19 cellular contexts compared by ENCODE assay signal in genomic region chr13:102872131-102872530, GRCh38.
"Had no signal": no experiment of that assay in that cellular context is flagged by ENCODE, and none has a peak within 500 bp of the region (broad histone marks: within the 10 kb centered on the region; RNA-seq: fewer than 3 reads in every experiment).

No MANE protein-coding gene starts in this region.

- H3K4me2 ChIP-seq: SK-N-SH had no signal

- H3K27ac ChIP-seq: ascending aorta, esophagus squamous epithelium, foreskin keratinocyte, prostate gland, right lobe of liver, spleen, testis had no signal

- H3K9me2 ChIP-seq: SK-N-SH had no signal

- H3K4me1 ChIP-seq: prostate gland, right lobe of liver, testis had no signal

- H3K9me3 Mint-ChIP-seq: activated naive CD8-positive, alpha-beta T cell treated with anti-CD3 and anti-CD28 coated beads, Interleukin-2, amount 10 ng/mL, durations not matched to agents 7 days and 5 days; nephron had no signal

- H3K27me3 Mint-ChIP-seq: activated naive CD8-positive, alpha-beta T cell treated with anti-CD3 and anti-CD28 coated beads, Interleukin-2, amount 10 ng/mL, durations not matched to agents 7 days and 5 days had no signal

- H3K4me3 Mint-ChIP-seq: activated naive CD8-positive, alpha-beta T cell treated with anti-CD3 and anti-CD28 coated beads, Interleukin-2, amount 10 ng/mL, durations not matched to agents 7 days and 5 days; nephron had no signal

- H3K9me3 ChIP-seq: ascending aorta, esophagus squamous epithelium, mucosa of descending colon, prostate gland, right lobe of liver, SK-N-SH, spleen, testis had no signal

- DNase-seq: activated CD4-positive, alpha-beta T cell treated with anti-CD3 and anti-CD28 coated beads, Interleukin-2, amount 50 U/mL, for 48 hours; activated effector memory CD4-positive, alpha-beta T cell treated with Interleukin-2 at 50 U/mL for 16 hours; activated naive CD8-positive, alpha-beta T cell treated with anti-CD3 and anti-CD28 coated beads, Interleukin-2, amount 10 ng/mL, durations not matched to agents 7 days and 5 days; esophagus squamous epithelium; foreskin keratinocyte; head of caudate nucleus; left colon; mucosa of descending colon; occipital lobe; right lobe of liver; SK-N-SH; spleen; stimulated activated CD4-positive, alpha-beta T cell treated with anti-CD3 and anti-CD28 coated beads, Interleukin-1b, Interleukin-23, amount 100 ng/mL, for 48 hours; stimulated activated naive CD4-positive, alpha-beta T cell treated with Interleukin-2 at 50 U/mL for 16 hours; testis had no signal

- H3K4me3 ChIP-seq: ascending aorta, esophagus squamous epithelium, mucosa of descending colon, prostate gland, right lobe of liver, spleen, testis had no signal

- ATAC-seq: activated CD4-positive, CD25-positive, alpha-beta regulatory T cell treated with anti-CD3 and anti-CD28 coated beads, Interleukin-2, amount 50 U/mL, for 24 hours; foreskin keratinocyte; left colon; mucosa of descending colon; right lobe of liver had no signal

- H3K27me3 ChIP-seq: ascending aorta, esophagus squamous epithelium, foreskin keratinocyte, right lobe of liver, spleen, testis had no signal

- H3K27ac Mint-ChIP-seq: activated naive CD8-positive, alpha-beta T cell treated with anti-CD3 and anti-CD28 coated beads, Interleukin-2, amount 10 ng/mL, durations not matched to agents 7 days and 5 days; nephron had no signal
